In the genomic region with DNA sequence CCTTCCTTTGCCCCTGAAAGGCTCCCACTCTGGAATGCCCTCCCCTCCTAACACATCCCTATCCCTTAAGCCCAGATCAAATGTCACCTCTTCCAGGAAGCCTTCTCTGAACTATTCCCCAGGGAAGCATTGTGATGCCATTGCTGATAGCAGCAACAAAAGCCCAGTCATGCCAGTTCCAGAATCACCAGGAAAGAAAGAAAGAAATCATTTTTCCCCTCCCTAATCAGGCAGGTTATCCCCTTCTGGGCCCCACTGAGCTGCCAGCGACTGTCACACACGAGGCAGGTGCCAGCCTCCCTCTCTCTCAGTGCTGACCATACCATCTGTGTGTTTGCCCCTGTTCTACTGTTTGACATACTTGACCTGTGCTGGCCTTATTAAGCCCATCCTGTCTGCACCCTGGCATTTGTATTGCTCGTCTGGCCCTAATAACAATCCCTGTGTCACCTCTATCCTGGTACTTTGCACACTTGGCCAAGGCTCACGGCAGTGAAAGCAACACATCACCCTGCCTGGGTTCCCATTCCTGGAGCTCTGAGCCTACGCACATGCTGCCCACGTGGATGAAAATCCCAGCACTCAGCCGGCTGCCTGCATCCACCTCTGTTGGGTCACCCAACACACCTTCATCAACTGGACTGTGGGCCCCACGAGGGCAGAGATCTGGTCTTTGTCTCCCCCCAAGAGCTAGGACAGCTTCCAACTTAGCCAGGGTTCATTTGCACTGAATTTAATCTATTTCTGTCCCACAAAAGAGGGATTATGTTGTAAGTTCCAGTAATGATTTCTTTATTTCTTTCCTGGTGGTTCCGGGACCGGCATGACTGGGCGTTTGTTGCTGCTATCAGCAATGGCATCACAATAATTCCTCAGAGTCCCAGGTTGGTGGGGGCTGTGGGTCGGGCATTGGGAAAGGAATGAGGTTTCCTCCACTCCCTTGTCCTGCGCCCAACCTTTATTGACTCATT, we compare ENCODE assay signal across 15 cellular contexts. TPM values are rescaled to one million over a fixed set of nuclear protein-coding genes. Genes with fewer than 3 reads are reported as not detected.
A peak's percentile ranks its signal among the peaks of the same experiment; 100 is the strongest.
DNase-seq lines count a peak whose midpoint lies in the region; TF ChIP-seq lines count a peak whose summit lies in the region.
"Had no signal": no experiment of that assay in that cellular context is flagged by ENCODE, and none has a peak within 500 bp of the region (broad histone marks: within the 10 kb centered on the region; RNA-seq: fewer than 3 reads in every experiment).

No MANE protein-coding gene starts in this region.

- H3K27ac Mint-ChIP-seq in activated T-cell treated with anti-CD3 and anti-CD28 coated beads, Interleukin-2, amount 50 U/mL, for 24 hours, result no peak overlapping the region
- H3K27ac Mint-ChIP-seq: T-helper 1 cell treated with Interleukin-12 subunit alpha and Interleukin-12 subunit beta and Interleukin-4 antibody, amounts not matched to agents 30 μg/mL and 1 μg/mL, for 36 hours had no signal

- H3K9me3 Mint-ChIP-seq in activated T-cell treated with anti-CD3 and anti-CD28 coated beads, Interleukin-2, amount 50 U/mL, for 24 hours, result no peaks in the 10 kb centered on the region
- H3K9me3 Mint-ChIP-seq: T-helper 1 cell treated with Interleukin-12 subunit alpha and Interleukin-12 subunit beta and Interleukin-4 antibody, amounts not matched to agents 30 μg/mL and 1 μg/mL, for 36 hours had no signal

- H3K9ac ChIP-seq in liver (ENCODE audit: low read depth in 1 of 2, low read length in 2 of 2), result no peak overlapping the region

- WGBS in liver, result 55% methylated on average over 13 of the region's 13 CpGs
- 52 to 67% methylated on average over 13 of the region's 13 CpGs for WGBS in testis, 2 donors

- H3K4me1 ChIP-seq in liver (ENCODE audit: control insufficient read depth in 4 of 4, insufficient read depth in 4 of 4, low read length in 3 of 4), result no peaks in the 10 kb centered on the region
- H3K4me1 ChIP-seq in testis, result no peaks in the 10 kb centered on the region
- no peaks in the 10 kb centered on the region for H3K4me1 ChIP-seq in A673 (ENCODE audit: insufficient read depth, low read length, poor library complexity, severe bottlenecking)
- H3K4me1 ChIP-seq: right atrium auricular region, suprapubic skin had no signal

- no peak overlapping the region for H3K4me3 Mint-ChIP-seq in activated T-cell treated with anti-CD3 and anti-CD28 coated beads, Interleukin-2, amount 50 U/mL, for 24 hours
- H3K4me3 Mint-ChIP-seq: T-helper 1 cell treated with Interleukin-12 subunit alpha and Interleukin-12 subunit beta and Interleukin-4 antibody, amounts not matched to agents 30 μg/mL and 1 μg/mL, for 36 hours had no signal

- no peak for TF ChIP-seq CTCF in liver (IDR thresholded peaks at IDR 0.05; ENCODE audit: low read depth, low read length, missing input control)
- no peak for TF ChIP-seq CTCF in testis (IDR thresholded peaks at IDR 0.05)
- no peak for TF ChIP-seq CTCF in A673 (conservative IDR thresholded peaks at IDR 0.05; ENCODE audit: low read depth, low read length)

- H3K9me3 ChIP-seq in liver (ENCODE audit: control insufficient read depth in 4 of 4, low read length in 3 of 4) (no peaks in the 10 kb centered on the region), testis (no peaks in the 10 kb centered on the region), A673 (ENCODE audit: low read depth, low read length, poor library complexity, severe bottlenecking) (no peaks in the 10 kb centered on the region)
- H3K9me3 ChIP-seq: right atrium auricular region, suprapubic skin had no signal

- DNase-seq in HT-29 (ENCODE audit: low spot score) (peak; percentile 33), SK-N-DZ (ENCODE audit: low spot score) (peak; percentile 41), testis (peak; percentile 8), A673 (ENCODE audit: low spot score) (no peak), germinal center (ENCODE audit: low spot score) (no peak)
- no peak for DNase-seq in activated T-cell treated with anti-CD3 and anti-CD28 coated beads, Interleukin-2, amount 50 U/mL, for 24 hours
- DNase-seq: activated naive CD4-positive, alpha-beta T cell treated with Interleukin-2 at 50 U/mL for 16 hours; NCI-H146; NCI-H510A treated with DMSO at 0.1 percent for 48 hours had no signal

- no peak overlapping the region for H3K4me3 ChIP-seq in liver (ENCODE audit: low read depth in 1 of 3, low read length in 3 of 3)
- no peak overlapping the region for H3K4me3 ChIP-seq in testis
- H3K4me3 ChIP-seq in A673 (ENCODE audit: low read depth, low read length, poor library complexity, severe bottlenecking), result no peak overlapping the region
- H3K4me3 ChIP-seq: right atrium auricular region, suprapubic skin had no signal

- intact Hi-C loops in testis (cut with DNase I; ENCODE audit: low total_unique reads) (no loop called here), A673 (cut with micrococcal nuclease; ENCODE audit: unreplicated experiment) (no loop called here)

- BruUV-seq in A673 (replicated peaks; lab: Mats Ljungman, UMichigan), result no TSS peak

- no peak for TF ChIP-seq RAD21 in liver (IDR thresholded peaks at IDR 0.05)

- H3K36me3 Mint-ChIP-seq in activated T-cell treated with anti-CD3 and anti-CD28 coated beads, Interleukin-2, amount 50 U/mL, for 24 hours (ENCODE audit: low read depth), result no peaks in the 10 kb centered on the region

- H3K27me3 ChIP-seq in liver (ENCODE audit: control insufficient read depth in 4 of 4, insufficient read depth in 4 of 4, low read length in 3 of 4) (no peaks in the 10 kb centered on the region), testis (no peaks in the 10 kb centered on the region), A673 (replicated peaks; ENCODE audit: insufficient read depth, low read depth, low read length, poor library complexity) (peaks cover 51% of the 10 kb centered on the region)

- no peaks in the 10 kb centered on the region for H3K36me3 ChIP-seq in liver (ENCODE audit: control insufficient read depth in 4 of 4, insufficient read depth in 3 of 4, low read depth in 1 of 4, low read length in 3 of 4)
- H3K36me3 ChIP-seq in testis (ENCODE audit: low read depth, missing control alignments), result no peaks in the 10 kb centered on the region
- no peaks in the 10 kb centered on the region for H3K36me3 ChIP-seq in A673 (ENCODE audit: insufficient read depth, low read length, poor library complexity, severe bottlenecking)
- H3K36me3 ChIP-seq: right atrium auricular region, suprapubic skin had no signal

- H3K27ac ChIP-seq in liver (ENCODE audit: low read depth in 1 of 2, low read length in 2 of 2) (peak overlapping the region in 1 of 2 donors; percentile 18), testis (no peak overlapping the region), A673 (ENCODE audit: low read depth, low read length, poor library complexity, severe bottlenecking) (no peak overlapping the region)
- H3K27ac ChIP-seq: right atrium auricular region, suprapubic skin had no signal

- TF ChIP-seq POLR2A in testis (IDR thresholded peaks at IDR 0.05), result no peak

- H3K4me1 Mint-ChIP-seq in activated T-cell treated with anti-CD3 and anti-CD28 coated beads, Interleukin-2, amount 50 U/mL, for 24 hours (ENCODE audit: low read depth), result peaks cover 5% of the 10 kb centered on the region

- POLR2A ChIA-PET in A673 (lab: Charles Lee; ENCODE audit: low non-redundant PET), result no interaction called here

- CTCF ChIA-PET in A673 (lab: Charles Lee), result no interaction called here

- H3K27me3 Mint-ChIP-seq in activated T-cell treated with anti-CD3 and anti-CD28 coated beads, Interleukin-2, amount 50 U/mL, for 24 hours, result no peaks in the 10 kb centered on the region

TF ChIP-seq in liver, 16 proteins besides CTCF, POLR2A, EP300 and RAD21:
- TF ChIP-seq RXRA (IDR thresholded peaks at IDR 0.05) (no peak), FOXA2 (IDR thresholded peaks at IDR 0.05) (no peak), SP1 (IDR thresholded peaks at IDR 0.05) (peak; percentile 20), NR2F2 (IDR thresholded peaks at IDR 0.05) (peak; percentile 26)
- TF ChIP-seq, protein P1, sequence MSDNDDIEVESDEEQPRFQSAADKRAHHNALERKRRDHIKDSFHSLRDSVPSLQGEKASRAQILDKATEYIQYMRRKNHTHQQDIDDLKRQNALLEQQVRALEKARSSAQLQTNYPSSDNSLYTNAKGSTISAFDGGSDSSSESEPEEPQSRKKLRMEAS (IDR thresholded peaks at IDR 0.05), result no peak

RNA-seq across cellular contexts. Expression of a gene that starts 5.3 kb away (rescaled TPM):
- not detected in 2 replicates for total RNA-seq in HT-29 (2014; rRNA removed; shearing (Covaris generic))
- polyA plus RNA-seq in SK-N-DZ (2014; cell fraction: cytosol; rRNA removed), result not detected in 2 replicates
- polyA plus RNA-seq in SK-N-DZ (2014; cell fraction: nucleus; rRNA removed), result not detected in 2 replicates
- total RNA-seq in liver, result under 1 TPM in 1 of 2 donors, not detected in 1; 0.08 TPM
- under 1 TPM in 1 of 2 donors, not detected in 1; 0.13 TPM for polyA plus RNA-seq in liver
- 1 to 10 TPM; 1.6 to 5.5 TPM for total RNA-seq in testis
- polyA plus RNA-seq in testis (ENCODE audit: insufficient read depth, low read depth, low replicate concordance), result 5.8 TPM
- not detected in 2 replicates for total RNA-seq in A673 (2021)
- total RNA-seq: fibroblast of lung, LHCN-M2, right atrium auricular region, suprapubic skin had no signal
- polyA plus RNA-seq: fibroblast of lung had no signal

RNA-seq across cellular contexts. Expression of a gene that starts 42.0 kb away (rescaled TPM):
- not detected in 2 replicates for total RNA-seq in HT-29 (2014; rRNA removed; shearing (Covaris generic))
- not detected in 2 replicates for polyA plus RNA-seq in SK-N-DZ (2014; cell fraction: cytosol; rRNA removed)
- polyA plus RNA-seq in SK-N-DZ (2014; cell fraction: nucleus; rRNA removed), result not detected in 2 replicates
- not detected for total RNA-seq in liver
- polyA plus RNA-seq in liver, result not detected
- not detected for total RNA-seq in testis
- 1.6 TPM for polyA plus RNA-seq in testis (ENCODE audit: insufficient read depth, low read depth, low replicate concordance)
- total RNA-seq in A673 (2021), result not detected in 2 replicates
- total RNA-seq: fibroblast of lung, LHCN-M2, right atrium auricular region, suprapubic skin had no signal
- polyA plus RNA-seq: fibroblast of lung had no signal

Comparison
In these comparisons a context has a peak if more than half of its experiments do, and no peak if none do; other contexts are left out.
1. DNase-seq: peak in HT-29 (single experiment), SK-N-DZ (single experiment) and testis (single experiment); none in A673 (single experiment), germinal center (single experiment) and activated T-cell treated with anti-CD3 and anti-CD28 coated beads, Interleukin-2, amount 50 U/mL, for 24 hours (single experiment).